In the genomic region with DNA sequence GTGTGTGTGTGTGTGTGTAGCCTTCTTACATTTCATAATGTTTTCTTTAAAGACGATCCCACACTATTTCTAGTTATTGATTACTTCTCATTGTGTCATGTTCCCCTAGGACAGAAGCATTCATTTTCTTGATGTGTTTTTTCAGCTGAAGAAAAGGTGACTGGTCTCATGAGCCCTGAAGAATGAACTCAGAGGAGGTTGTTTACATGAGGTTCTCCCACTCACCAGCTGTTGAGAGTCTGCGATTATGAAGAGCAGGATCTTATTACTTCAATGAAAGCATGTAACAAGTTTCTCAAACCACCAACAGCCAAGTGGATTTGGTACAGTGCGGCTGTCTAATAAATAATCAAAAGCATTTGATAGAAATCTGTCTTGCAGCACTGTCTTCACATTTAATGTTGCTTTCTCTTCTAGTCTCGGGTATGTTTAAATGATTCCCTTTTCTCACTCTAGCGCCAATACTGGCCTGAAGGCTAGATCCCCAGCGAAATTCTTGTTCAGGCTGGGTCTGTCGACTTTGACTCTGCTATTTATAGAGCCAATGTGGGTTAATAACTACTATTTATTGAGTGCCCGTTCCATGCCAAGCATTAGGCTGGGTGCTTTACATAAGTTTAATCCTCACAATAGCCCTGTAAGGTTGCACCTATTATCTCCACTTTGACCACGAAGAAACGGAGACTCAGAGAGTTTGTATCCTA, we compare ENCODE assay signal across 18 cellular contexts. TPM values are rescaled to one million over a fixed set of nuclear protein-coding genes. Genes with fewer than 3 reads are reported as not detected.
DNase-seq lines count a peak whose midpoint lies in the region; FAIRE-seq and TF ChIP-seq lines count a peak whose summit lies in the region.
"Had no signal": no experiment of that assay in that cellular context is flagged by ENCODE, and none has a peak within 500 bp of the region (broad histone marks: within the 10 kb centered on the region; RNA-seq: fewer than 3 reads in every experiment).

No MANE protein-coding gene starts in this region.

- H3K27ac Mint-ChIP-seq in endodermal cell: peak overlapping the region; percentile 86
- no peak overlapping the region for H3K27ac Mint-ChIP-seq in chondrocyte (ENCODE audit: unreplicated experiment)
- no peak overlapping the region for H3K27ac Mint-ChIP-seq in activated naive CD4-positive, alpha-beta T cell treated with anti-CD3 and anti-CD28 coated beads, Interleukin-2, amount 10 ng/mL, durations not matched to agents 7 days and 5 days
- H3K27ac Mint-ChIP-seq: activated T-cell treated with anti-CD3 and anti-CD28 coated beads, Interleukin-2, amount 50 U/mL, for 24 hours; IgD-negative memory B cell; memory B cell had no signal

- peak overlapping the region; percentile 15 for H2AFZ ChIP-seq in osteoblast (ENCODE audit: low read length)

- H3K27ac ChIP-seq in endodermal cell (ENCODE audit: low read depth, low read length) (no peak overlapping the region), osteoblast (ENCODE audit: low read depth, low read length) (no peak overlapping the region)
- H3K27ac ChIP-seq: BLaER1 treated with 17β-estradiol and CSF1 and Interleukin-3, amounts not matched to agents 10 nM and 100 nM; ovary had no signal

- no peaks in the 10 kb centered on the region for H4K20me1 ChIP-seq in osteoblast (ENCODE audit: insufficient read depth, low read length)
- H4K20me1 ChIP-seq: BLaER1 treated with 17β-estradiol and CSF1 and Interleukin-3, amounts not matched to agents 10 nM and 100 nM had no signal

- no peaks in the 10 kb centered on the region for H3K36me3 ChIP-seq in endodermal cell (ENCODE audit: control insufficient read depth, insufficient read depth, low read length)
- H3K36me3 ChIP-seq in osteoblast (ENCODE audit: insufficient read depth, low read length): no peaks in the 10 kb centered on the region
- H3K36me3 ChIP-seq: BLaER1 treated with 17β-estradiol and CSF1 and Interleukin-3, amounts not matched to agents 10 nM and 100 nM; ovary had no signal

- peak overlapping the region; percentile 10 for H3K4me3 ChIP-seq in endodermal cell (ENCODE audit: low read length)
- H3K4me3 ChIP-seq in osteoblast (ENCODE audit: insufficient read depth, low read length): no peak overlapping the region
- H3K4me3 ChIP-seq: BLaER1 treated with 17β-estradiol and CSF1 and Interleukin-3, amounts not matched to agents 10 nM and 100 nM; ovary had no signal

- no peak for TF ChIP-seq CTCF in endodermal cell (conservative IDR thresholded peaks at IDR 0.05)
- no peak for TF ChIP-seq CTCF in osteoblast (IDR thresholded peaks at IDR 0.05; ENCODE audit: extremely low read depth, low read depth, low read length)
- no peak for TF ChIP-seq CTCF in chondrocyte (IDR thresholded peaks at IDR 0.05)

- FAIRE-seq in RCC 7860 (lab: Jason Lieb, UNC): no peak

- peak overlapping the region; percentile 3 for H3K4me3 Mint-ChIP-seq in endodermal cell
- H3K4me3 Mint-ChIP-seq in chondrocyte (ENCODE audit: unreplicated experiment): no peak overlapping the region
- H3K4me3 Mint-ChIP-seq in activated naive CD4-positive, alpha-beta T cell treated with anti-CD3 and anti-CD28 coated beads, Interleukin-2, amount 10 ng/mL, durations not matched to agents 7 days and 5 days: no peak overlapping the region
- H3K4me3 Mint-ChIP-seq: activated T-cell treated with anti-CD3 and anti-CD28 coated beads, Interleukin-2, amount 50 U/mL, for 24 hours; IgD-negative memory B cell; memory B cell had no signal

- no peak overlapping the region for H3K4me2 ChIP-seq in osteoblast (ENCODE audit: insufficient read depth, low read length)
- H3K4me2 ChIP-seq: BLaER1 treated with 17β-estradiol and CSF1 and Interleukin-3, amounts not matched to agents 10 nM and 100 nM had no signal

- H3K27me3 Mint-ChIP-seq in endodermal cell (ENCODE audit: insufficient read depth): no peaks in the 10 kb centered on the region
- no peaks in the 10 kb centered on the region for H3K27me3 Mint-ChIP-seq in chondrocyte (ENCODE audit: low read depth)
- H3K27me3 Mint-ChIP-seq in activated naive CD4-positive, alpha-beta T cell treated with anti-CD3 and anti-CD28 coated beads, Interleukin-2, amount 10 ng/mL, durations not matched to agents 7 days and 5 days: peaks cover 7% of the 10 kb centered on the region
- H3K27me3 Mint-ChIP-seq: activated T-cell treated with anti-CD3 and anti-CD28 coated beads, Interleukin-2, amount 50 U/mL, for 24 hours had no signal

- peaks cover 38% of the 10 kb centered on the region for H3K9me3 ChIP-seq in endodermal cell (ENCODE audit: control insufficient read depth, low read length)
- H3K9me3 ChIP-seq in osteoblast (ENCODE audit: low read depth, low read length): no peaks in the 10 kb centered on the region
- H3K9me3 ChIP-seq: ovary had no signal

- no peaks in the 10 kb centered on the region for H3K79me2 ChIP-seq in osteoblast (ENCODE audit: insufficient read depth, low read length)

- DNase-seq in Daoy (ENCODE audit: low read depth): peak; percentile 50
- DNase-seq in NCI-H2171 (lab: John Stamatoyannopoulos, UW): peak; percentile 84
- no peak for DNase-seq in endodermal cell
- DNase-seq in osteoblast (ENCODE audit: insufficient read length, low spot score, missing footprints): no peak
- DNase-seq in RCC 7860 (ENCODE audit: low spot score): no peak
- no peak for DNase-seq in chondrocyte (ENCODE audit: low spot score)
- DNase-seq in activated naive CD4-positive, alpha-beta T cell treated with anti-CD3 and anti-CD28 coated beads, Interleukin-2, amount 10 ng/mL, durations not matched to agents 7 days and 5 days: no peak
- DNase-seq in SIG-M5 treated with dmso at 0.1 percent for 504 hours (lab: John Stamatoyannopoulos, UW; ENCODE audit: unreplicated experiment): no peak
- DNase-seq: activated T-cell treated with anti-CD3 and anti-CD28 coated beads, Interleukin-2, amount 50 U/mL, for 24 hours; anterior cingulate cortex; GDM1; hypothalamus; NCI-H1105 treated with DMSO at 0.1 percent for 48 hours; ovary; stimulated activated naive CD8-positive, alpha-beta T cell treated with anti-CD3 and anti-CD28 coated beads, Interleukin-15, Interleukin-2, amounts not matched to agents 100 U/mL and 50 U/mL, for 24 hours had no signal

- H3K36me3 Mint-ChIP-seq in endodermal cell (ENCODE audit: low read depth) (peaks cover 10% of the 10 kb centered on the region), chondrocyte (ENCODE audit: low read depth) (no peaks in the 10 kb centered on the region)
- H3K36me3 Mint-ChIP-seq in activated naive CD4-positive, alpha-beta T cell treated with anti-CD3 and anti-CD28 coated beads, Interleukin-2, amount 10 ng/mL, durations not matched to agents 7 days and 5 days: no peaks in the 10 kb centered on the region
- H3K36me3 Mint-ChIP-seq: memory B cell had no signal

- H3K27me3 ChIP-seq in endodermal cell (ENCODE audit: control insufficient read depth, insufficient read depth, low read length, poor library complexity, severe bottlenecking): no peaks in the 10 kb centered on the region
- no peaks in the 10 kb centered on the region for H3K27me3 ChIP-seq in osteoblast (ENCODE audit: insufficient read depth, low read length)
- H3K27me3 ChIP-seq: BLaER1 treated with 17β-estradiol and CSF1 and Interleukin-3, amounts not matched to agents 10 nM and 100 nM; ovary had no signal

- CTCF ChIA-PET in activated naive CD4-positive, alpha-beta T cell treated with anti-CD3 and anti-CD28 coated beads, Interleukin-2, amount 10 ng/mL, durations not matched to agents 7 days and 5 days (lab: Charles Lee): no interaction called here

- 87 to 94% methylated on average over 6 to 9 of the region's 10 CpGs for WGBS in endodermal cell (ENCODE audit: insufficient coverage in 1 of 2, insufficient read length in 1 of 2), 2 experiments

- no peak overlapping the region for H3K9ac ChIP-seq in endodermal cell (ENCODE audit: extremely low read depth, low read length, poor library complexity, severe bottlenecking)
- H3K9ac ChIP-seq: BLaER1 treated with 17β-estradiol and CSF1 and Interleukin-3, amounts not matched to agents 10 nM and 100 nM had no signal

- peaks cover 42% of the 10 kb centered on the region for H3K9me3 Mint-ChIP-seq in endodermal cell
- H3K9me3 Mint-ChIP-seq in chondrocyte (ENCODE audit: low read depth): no peaks in the 10 kb centered on the region
- H3K9me3 Mint-ChIP-seq in activated naive CD4-positive, alpha-beta T cell treated with anti-CD3 and anti-CD28 coated beads, Interleukin-2, amount 10 ng/mL, durations not matched to agents 7 days and 5 days: no peaks in the 10 kb centered on the region
- H3K9me3 Mint-ChIP-seq: activated T-cell treated with anti-CD3 and anti-CD28 coated beads, Interleukin-2, amount 50 U/mL, for 24 hours; IgD-negative memory B cell; memory B cell had no signal

- H3K4me1 Mint-ChIP-seq in endodermal cell (peaks cover 18% of the 10 kb centered on the region), chondrocyte (ENCODE audit: low read depth) (peaks cover 18% of the 10 kb centered on the region)
- no peaks in the 10 kb centered on the region for H3K4me1 Mint-ChIP-seq in activated naive CD4-positive, alpha-beta T cell treated with anti-CD3 and anti-CD28 coated beads, Interleukin-2, amount 10 ng/mL, durations not matched to agents 7 days and 5 days
- H3K4me1 Mint-ChIP-seq: memory B cell had no signal

- peaks cover 3% of the 10 kb centered on the region for H3K4me1 ChIP-seq in endodermal cell (ENCODE audit: control insufficient read depth, insufficient read depth, low read length)
- H3K4me1 ChIP-seq in osteoblast (ENCODE audit: insufficient read depth, low read length): peaks cover 8% of the 10 kb centered on the region

RNA-seq across cellular contexts. Expression of gene FSD1L, which starts 9.5 kb away (rescaled TPM):
- 10.7 and 14.3 TPM in 2 replicates for total RNA-seq in Daoy (2014; rRNA removed; shearing (Covaris generic))
- total RNA-seq in endodermal cell: 10 to 100 TPM; 13.4 to 14.3 TPM
- 12.8 TPM for polyA plus RNA-seq in endodermal cell (2013, experiment 1 of 2)
- 16.8 TPM for polyA plus RNA-seq in endodermal cell (2013, experiment 2 of 2)
- total RNA-seq in osteoblast: 6.5 and 7.1 TPM in 2 replicates
- 5.6 to 8.0 TPM (median 5.7 TPM) in 3 replicates for total RNA-seq in chondrocyte

Comparison
In these comparisons a context has a peak if more than half of its experiments do, and no peak if none do; other contexts are left out.
1. DNase-seq: peak in Daoy (single experiment) and NCI-H2171 (single experiment); none in endodermal cell (single experiment), osteoblast (single experiment), RCC 7860 (single experiment), chondrocyte (single experiment), activated naive CD4-positive, alpha-beta T cell treated with anti-CD3 and anti-CD28 coated beads, Interleukin-2, amount 10 ng/mL, durations not matched to agents 7 days and 5 days (single experiment) and SIG-M5 treated with dmso at 0.1 percent for 504 hours (single experiment).